Comparison of ENCODE assay signal across 1 cellular context in the genomic region with DNA sequence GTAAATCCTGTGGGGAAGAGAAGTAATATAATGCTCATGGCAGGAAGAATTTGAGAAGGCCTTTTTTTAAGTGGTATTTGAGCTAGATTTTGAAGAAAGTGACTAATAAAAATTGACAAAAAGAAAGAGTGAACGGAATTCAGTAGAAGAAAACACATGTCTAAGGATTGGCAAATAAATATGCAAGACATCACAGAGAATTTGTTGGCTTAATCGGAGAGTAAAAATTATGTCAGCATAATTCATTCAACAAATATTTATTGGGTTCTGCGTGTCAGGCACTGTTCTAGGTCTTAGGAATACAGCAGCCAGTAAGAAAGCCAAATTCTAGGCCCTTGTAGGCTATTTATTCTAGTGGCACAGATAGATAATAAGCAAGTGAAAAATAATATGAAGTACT.
TF ChIP-seq lines count a peak whose summit lies in the region.

No MANE protein-coding gene starts in this region.

TF ChIP-seq in IMR-90, 13 proteins besides CTCF, POLR2A, EP300 and RAD21:
- TF ChIP-seq RFX5 (IDR thresholded peaks at IDR 0.05; ENCODE audit: low read depth, low read length) (no peak), MXI1 (IDR thresholded peaks at IDR 0.05; ENCODE audit: borderline replicate concordance, low read depth, low read length) (no peak), CHD1 (IDR thresholded peaks at IDR 0.05; ENCODE audit: low read depth, low read length) (no peak), SMC3 (IDR thresholded peaks at IDR 0.05; ENCODE audit: low read depth, low read length) (no peak), MAZ (IDR thresholded peaks at IDR 0.05; ENCODE audit: borderline replicate concordance, low read depth, low read length) (no peak), BHLHE40 (IDR thresholded peaks at IDR 0.05; ENCODE audit: low read depth, low read length) (no peak), FOS (IDR thresholded peaks at IDR 0.05; ENCODE audit: low read depth, low read length) (no peak), MAFK (IDR thresholded peaks at IDR 0.05; ENCODE audit: low read depth, low read length) (no peak), CEBPB (IDR thresholded peaks at IDR 0.05; ENCODE audit: low read depth, low read length) (no peak), NFE2L2 (IDR thresholded peaks at IDR 0.05; ENCODE audit: low read depth, low read length) (no peak), RCOR1 (IDR thresholded peaks at IDR 0.05; ENCODE audit: insufficient replicate concordance, low read length) (no peak)
- TF ChIP-seq, protein P1, sequence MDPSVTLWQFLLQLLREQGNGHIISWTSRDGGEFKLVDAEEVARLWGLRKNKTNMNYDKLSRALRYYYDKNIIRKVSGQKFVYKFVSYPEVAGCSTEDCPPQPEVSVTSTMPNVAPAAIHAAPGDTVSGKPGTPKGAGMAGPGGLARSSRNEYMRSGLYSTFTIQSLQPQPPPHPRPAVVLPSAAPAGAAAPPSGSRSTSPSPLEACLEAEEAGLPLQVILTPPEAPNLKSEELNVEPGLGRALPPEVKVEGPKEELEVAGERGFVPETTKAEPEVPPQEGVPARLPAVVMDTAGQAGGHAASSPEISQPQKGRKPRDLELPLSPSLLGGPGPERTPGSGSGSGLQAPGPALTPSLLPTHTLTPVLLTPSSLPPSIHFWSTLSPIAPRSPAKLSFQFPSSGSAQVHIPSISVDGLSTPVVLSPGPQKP (IDR thresholded peaks at IDR 0.05; ENCODE audit: borderline replicate concordance, low read depth, low read length), result no peak
- TF ChIP-seq, protein P2, sequence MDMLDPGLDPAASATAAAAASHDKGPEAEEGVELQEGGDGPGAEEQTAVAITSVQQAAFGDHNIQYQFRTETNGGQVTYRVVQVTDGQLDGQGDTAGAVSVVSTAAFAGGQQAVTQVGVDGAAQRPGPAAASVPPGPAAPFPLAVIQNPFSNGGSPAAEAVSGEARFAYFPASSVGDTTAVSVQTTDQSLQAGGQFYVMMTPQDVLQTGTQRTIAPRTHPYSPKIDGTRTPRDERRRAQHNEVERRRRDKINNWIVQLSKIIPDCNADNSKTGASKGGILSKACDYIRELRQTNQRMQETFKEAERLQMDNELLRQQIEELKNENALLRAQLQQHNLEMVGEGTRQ (IDR thresholded peaks at IDR 0.05; ENCODE audit: low read depth, low read length), result no peak
